8 cellular contexts compared by ENCODE assay signal in the genomic region with DNA sequence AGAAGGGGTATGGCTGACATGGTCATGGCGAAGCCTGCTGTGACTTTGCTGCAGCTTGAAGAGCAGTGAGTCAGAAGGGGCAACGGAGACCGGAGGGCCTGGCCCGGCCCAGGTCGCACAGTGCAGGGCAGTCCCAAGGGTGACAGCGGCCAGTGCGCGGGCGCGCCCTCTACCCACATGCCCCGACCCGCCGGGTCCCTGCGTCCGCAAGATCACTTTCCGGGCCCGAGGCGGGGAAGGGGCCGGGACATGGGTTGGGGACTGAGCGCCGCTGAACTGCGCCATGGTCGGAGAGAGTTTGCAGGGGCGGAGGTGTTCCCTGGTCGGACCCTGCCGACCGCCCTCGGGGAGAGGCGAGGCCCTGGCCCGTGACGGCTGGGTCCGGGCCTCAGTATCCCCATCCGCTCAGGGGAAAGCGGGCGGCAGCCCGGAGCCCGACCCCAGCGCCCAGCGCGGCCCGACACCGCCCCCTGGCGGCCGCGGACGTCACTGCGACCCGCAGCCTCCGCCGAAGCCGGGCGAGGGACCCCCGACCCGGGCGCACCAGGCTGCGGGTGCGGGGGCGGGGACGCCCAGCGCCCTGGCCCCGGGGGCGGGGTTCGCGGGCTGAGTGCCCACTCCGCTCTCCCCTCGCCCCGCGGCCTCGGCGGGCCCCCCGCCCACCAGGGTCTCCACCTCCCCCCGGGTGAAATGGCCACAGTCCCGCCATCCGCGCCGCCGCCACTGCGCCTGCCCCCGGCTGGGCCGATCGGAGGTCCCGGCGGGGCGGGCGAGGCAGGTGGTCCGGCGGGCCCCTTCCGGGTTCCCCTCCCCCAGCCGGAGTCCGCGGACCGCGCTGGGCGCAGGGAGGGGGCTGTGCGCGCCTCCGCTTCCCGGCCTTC. TPM values are rescaled to one million over a fixed set of nuclear protein-coding genes. Genes with fewer than 3 reads are reported as not detected.
A peak's percentile ranks its signal among the peaks of the same experiment; 100 is the strongest.
DNase-seq lines count a peak whose midpoint lies in the region; ATAC-seq and TF ChIP-seq lines count a peak whose summit lies in the region.

No MANE protein-coding gene starts in this region.

- H3K27ac ChIP-seq in subcutaneous abdominal adipose tissue (ENCODE audit: low read depth, low read length), result no peak overlapping the region

- H3K9ac ChIP-seq in subcutaneous abdominal adipose tissue (ENCODE audit: low read length in 5 of 5), result peak overlapping the region in 4 of 5 donors; percentile 35 to 69 (median 54)

- H3K27ac Mint-ChIP-seq in naive B cell, result peak overlapping the region in 3 of 6 donors; percentile 85 to 89 (median 85)

- peaks cover 0 to 4% (median 0%) of the 10 kb centered on the region in 5 donors for H3K9me3 ChIP-seq in subcutaneous abdominal adipose tissue (ENCODE audit: control insufficient read depth in 5 of 5, low read length in 5 of 5)

- peak; percentile 31 for DNase-seq in EH (ENCODE audit: low read depth)
- peak; percentile 33 for DNase-seq in NCI-H345 treated with DMSO at 0.1 percent for 48 hours (lab: John Stamatoyannopoulos, UW; ENCODE audit: unreplicated experiment)
- peak; percentile 54 for DNase-seq in activated T-cell treated with anti-CD3 and anti-CD28 coated beads for 1 hour (ENCODE audit: low read depth)
- DNase-seq in erythroblast (lab: John Stamatoyannopoulos, UW), result peak; percentile 54 to 73
- peak; percentile 65 for DNase-seq in naive B cell

- ATAC-seq in GM21737 (IDR thresholded peaks at IDR 0.05; ENCODE audit: unreplicated experiment), result peak; percentile 53
- peak; percentile 81 to 85 for ATAC-seq in naive B cell (ENCODE audit: low read depth in 2 of 2)
- ATAC-seq in HG03097 (IDR thresholded peaks at IDR 0.05; ENCODE audit: low FRiP score, unreplicated experiment), result no peak

- no peaks in the 10 kb centered on the region for H3K9me3 Mint-ChIP-seq in naive B cell

- peaks cover 0 to 22% (median 16%) of the 10 kb centered on the region in 5 donors for H3K4me1 ChIP-seq in subcutaneous abdominal adipose tissue (ENCODE audit: control insufficient read depth in 5 of 5, insufficient read depth in 5 of 5, low read length in 5 of 5)

- no peaks in the 10 kb centered on the region for H3K27me3 ChIP-seq in subcutaneous abdominal adipose tissue (ENCODE audit: control insufficient read depth in 5 of 5, insufficient read depth in 4 of 5, low read length in 5 of 5)

- no peaks in the 10 kb centered on the region for H3K36me3 ChIP-seq in subcutaneous abdominal adipose tissue (ENCODE audit: control insufficient read depth in 5 of 5, insufficient read depth in 5 of 5, low read length in 5 of 5)

- no peak for TF ChIP-seq POLR2A in erythroblast (IDR thresholded peaks at IDR 0.05; ENCODE audit: low read length)

- peak overlapping the region in 4 of 5 donors; percentile 63 to 73 (median 67) for H3K4me3 ChIP-seq in subcutaneous abdominal adipose tissue (ENCODE audit: low read depth in 1 of 5, low read length in 5 of 5)

- peaks cover 6 to 14% (median 8%) of the 10 kb centered on the region in 3 donors for H3K4me1 Mint-ChIP-seq in naive B cell

- H3K27me3 Mint-ChIP-seq in naive B cell, result peaks cover 4 to 31% (median 20%) of the 10 kb centered on the region in 3 donors

- H3K36me3 Mint-ChIP-seq in naive B cell, result no peaks in the 10 kb centered on the region

- H3K4me3 Mint-ChIP-seq in naive B cell, result peak overlapping the region; percentile 83 to 91 (median 86)

RNA-seq across cellular contexts. Expression of gene ANKRD9, which starts 7.2 kb away (rescaled TPM):
- polyA plus RNA-seq in naive B cell (ENCODE audit: low read depth in 6 of 6), result under 1 TPM in 5 of 6 donors, not detected in 1; 0.08 to 0.49 (median 0.17) TPM
